ENCODE assay signal across 3 cellular contexts in genomic region chr4:7962609-7963508, GRCh38.
TF ChIP-seq lines count a peak whose summit lies in the region.

No MANE protein-coding gene starts in this region.

TF ChIP-seq in IMR-90, 13 proteins besides CTCF, POLR2A, EP300 and RAD21:
- TF ChIP-seq MAFK (IDR thresholded peaks at IDR 0.05; ENCODE audit: low read depth, low read length) = no peak
- TF ChIP-seq BHLHE40 (IDR thresholded peaks at IDR 0.05; ENCODE audit: low read depth, low read length) = no peak
- no peak for TF ChIP-seq MXI1 (IDR thresholded peaks at IDR 0.05; ENCODE audit: borderline replicate concordance, low read depth, low read length)
- TF ChIP-seq RCOR1 (IDR thresholded peaks at IDR 0.05; ENCODE audit: insufficient replicate concordance, low read length) = no peak
- no peak for TF ChIP-seq USF2 (IDR thresholded peaks at IDR 0.05; ENCODE audit: low read depth, low read length)

TF ChIP-seq in H1, 55 proteins besides CTCF, POLR2A, EP300 and RAD21:
- TF ChIP-seq SAP30 (IDR thresholded peaks at IDR 0.05; ENCODE audit: insufficient read depth, insufficient replicate concordance, low read length) (no peak), SRF (IDR thresholded peaks at IDR 0.05; ENCODE audit: low read depth, low read length) (no peak), CHD1 (IDR thresholded peaks at IDR 0.05; ENCODE audit: low read depth, low read length) (no peak), RBBP5 (IDR thresholded peaks at IDR 0.05; ENCODE audit: borderline replicate concordance, low read depth, low read length) (no peak), RXRA (IDR thresholded peaks at IDR 0.05; ENCODE audit: insufficient read depth, low read depth, low read length) (no peak)
TF ChIP-seq in H1: peak in this region for 0.

TF ChIP-seq in HEK293T, 16 proteins besides CTCF, POLR2A, EP300 and RAD21:
- TF ChIP-seq SP1 (IDR thresholded peaks at IDR 0.05) (no peak), LEF1 (IDR thresholded peaks at IDR 0.05; ENCODE audit: borderline replicate concordance) (no peak), ELF4 (IDR thresholded peaks at IDR 0.05) (no peak), ARNT (IDR thresholded peaks at IDR 0.05) (no peak), HDGF (IDR thresholded peaks at IDR 0.05; ENCODE audit: borderline replicate concordance) (no peak), CTBP1 (IDR thresholded peaks at IDR 0.05; ENCODE audit: borderline replicate concordance) (no peak), BHLHE40 (IDR thresholded peaks at IDR 0.05; ENCODE audit: borderline replicate concordance) (no peak), FOXM1 (IDR thresholded peaks at IDR 0.05; ENCODE audit: borderline replicate concordance) (no peak), SUZ12 (IDR thresholded peaks at IDR 0.05) (no peak)
TF ChIP-seq in HEK293T: peak in this region for 0.
